Comparison of ENCODE assay signal across 25 cellular contexts in the genomic region with DNA sequence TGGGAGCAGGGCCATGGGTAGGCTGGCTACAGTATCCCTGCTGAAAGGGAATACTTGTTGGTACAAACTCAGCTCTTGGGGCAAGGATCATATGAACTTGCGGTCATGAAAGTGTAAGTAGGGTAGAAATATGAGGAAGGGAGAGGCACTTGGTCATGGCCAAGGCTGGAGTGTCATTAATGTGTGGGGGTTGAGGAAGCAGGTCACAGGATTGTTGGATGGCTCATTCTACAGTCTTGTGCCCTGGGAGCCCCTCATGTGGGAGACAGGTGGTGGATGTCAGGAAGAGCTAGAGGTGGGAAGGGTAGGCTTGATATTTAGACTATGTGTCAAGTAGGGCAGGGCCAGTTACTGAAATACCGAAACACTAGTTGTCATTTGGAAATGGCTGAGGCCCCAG.
"Had no signal": no experiment of that assay in that cellular context is flagged by ENCODE, and none has a peak within 500 bp of the region (broad histone marks: within the 10 kb centered on the region; RNA-seq: fewer than 3 reads in every experiment).

No MANE protein-coding gene starts in this region.

- H2AFZ ChIP-seq: neural progenitor cell had no signal

- H3K4me2 ChIP-seq: neural progenitor cell, smooth muscle cell had no signal

- H3K36me3 ChIP-seq: left lung, neural progenitor cell, pancreas, prostate gland, right lobe of liver, stomach, thyroid gland, vagina had no signal

- H3K27me3 ChIP-seq: left lung, pancreas, right lobe of liver, stomach, testis, thyroid gland, vagina had no signal

- DNase-seq: hippocampal formation; kidney glomerular epithelial cell; left cardiac atrium; left lung; mesendoderm; naive B cell; natural killer cell; nephron progenitor cell; pancreas; posterior cingulate gyrus; right lobe of liver; stimulated activated CD4-positive, alpha-beta T cell treated with anti-CD3 and anti-CD28 coated beads, Interleukin-1b, Interleukin-23, amount 100 ng/mL, for 48 hours; stimulated activated CD4-positive, alpha-beta T cell treated with anti-CD3 and anti-CD28 coated beads, Interleukin-4, amount 100 ng/mL, for 1 hour; stimulated activated naive B cell treated with anti-CD40 and anti-IgM and Interleukin-4, amounts not matched to agents 10 μg/mL and 1 μg/mL and 100 μg/mL, for 72 hours; stimulated activated naive CD8-positive, alpha-beta T cell treated with anti-CD3 and anti-CD28 coated beads, Interleukin-15, Interleukin-2, amounts not matched to agents 100 U/mL and 50 U/mL, for 24 hours; stomach; testis; thyroid gland had no signal

- H3K36me3 Mint-ChIP-seq: mesothelial cell of epicardium; naive B cell; natural killer cell; neural progenitor cell; stimulated activated naive B cell treated with anti-CD40 and anti-IgM and Interleukin-4, amounts not matched to agents 10 μg/mL and 1 μg/mL and 100 μg/mL, for 72 hours; type B pancreatic cell had no signal

- ATAC-seq: left lung; natural killer cell; pancreas; stimulated activated naive B cell treated with anti-CD40 and anti-IgM and Interleukin-4, amounts not matched to agents 10 μg/mL and 1 μg/mL and 100 μg/mL, for 72 hours; stimulated activated naive CD8-positive, alpha-beta T cell treated with anti-CD3 and anti-CD28 coated beads, Interleukin-15, Interleukin-2, amounts not matched to agents 100 U/mL and 50 U/mL, for 24 hours had no signal

- H3K9ac ChIP-seq: neural progenitor cell had no signal

- H3K4me3 ChIP-seq: left lung, lung, neural progenitor cell, pancreas, prostate gland, right lobe of liver, smooth muscle cell, stomach, testis, thyroid gland, vagina had no signal

- H3K27ac ChIP-seq: left lung, neural progenitor cell, pancreas, prostate gland, testis, thyroid gland, vagina had no signal

- H3K4me1 ChIP-seq: neural progenitor cell, pancreas had no signal

- H3K27ac Mint-ChIP-seq: mesothelial cell of epicardium; naive B cell; natural killer cell; nephron progenitor cell; neural progenitor cell; stimulated activated naive B cell treated with anti-CD40 and anti-IgM and Interleukin-4, amounts not matched to agents 10 μg/mL and 1 μg/mL and 100 μg/mL, for 72 hours; type B pancreatic cell had no signal

- H3K9me3 ChIP-seq: left lung, pancreas, prostate gland, right lobe of liver, stomach, testis, thyroid gland, vagina had no signal

- H3K4me3 Mint-ChIP-seq: mesothelial cell of epicardium; naive B cell; natural killer cell; nephron progenitor cell; neural progenitor cell; stimulated activated naive B cell treated with anti-CD40 and anti-IgM and Interleukin-4, amounts not matched to agents 10 μg/mL and 1 μg/mL and 100 μg/mL, for 72 hours; type B pancreatic cell had no signal
